ENCODE assay signal across 23 cellular contexts in genomic region chr13:74087304-74087703, GRCh38.
"Had no signal": no experiment of that assay in that cellular context is flagged by ENCODE, and none has a peak within 500 bp of the region (broad histone marks: within the 10 kb centered on the region; RNA-seq: fewer than 3 reads in every experiment).

No MANE protein-coding gene starts in this region.

- H3K4me3 Mint-ChIP-seq: mesothelial cell of epicardium; nephron progenitor cell; stimulated activated memory B cell treated with anti-CD40 and anti-IgM and Interleukin-4, amounts not matched to agents 10 μg/mL and 1 μg/mL and 100 μg/mL, for 72 hours; type B pancreatic cell had no signal

- ATAC-seq: left lung; mucosa of descending colon; stimulated activated memory B cell treated with anti-CD40 and anti-IgM and Interleukin-4, amounts not matched to agents 10 μg/mL and 1 μg/mL and 100 μg/mL, for 72 hours; stimulated activated naive CD8-positive, alpha-beta T cell treated with anti-CD3 and anti-CD28 coated beads, Interleukin-15, Interleukin-2, amounts not matched to agents 100 U/mL and 50 U/mL, for 24 hours had no signal

- H3K27ac ChIP-seq: dorsolateral prefrontal cortex, left lung, prostate gland, sigmoid colon, skin epidermis, spleen, testis, tibial artery had no signal

- DNase-seq: dorsolateral prefrontal cortex; effector CD4-positive, alpha-beta T cell; head of caudate nucleus; kidney; left lung; mesenchymal stem cell; mucosa of descending colon; naive B cell; nephron progenitor cell; nucleus accumbens; right cardiac atrium; sigmoid colon; spleen; stimulated activated CD4-positive, alpha-beta T cell treated with anti-CD3 and anti-CD28 coated beads, Interleukin-4, amount 100 ng/mL, for 4 hours; stimulated activated naive CD8-positive, alpha-beta T cell treated with anti-CD3 and anti-CD28 coated beads, Interleukin-15, Interleukin-2, amounts not matched to agents 100 U/mL and 50 U/mL, for 24 hours; substantia nigra; testis; tibial artery had no signal

- H3K27me3 ChIP-seq: dorsolateral prefrontal cortex, left lung, sigmoid colon, spleen, testis, tibial artery had no signal

- H3K4me1 ChIP-seq: prostate gland, testis had no signal

- H3K4me3 ChIP-seq: dorsolateral prefrontal cortex, left lung, mucosa of descending colon, prostate gland, sigmoid colon, skin epidermis, spleen, testis, tibial artery had no signal

- H3K9me3 Mint-ChIP-seq: naive B cell; stimulated activated memory B cell treated with anti-CD40 and anti-IgM and Interleukin-4, amounts not matched to agents 10 μg/mL and 1 μg/mL and 100 μg/mL, for 72 hours had no signal

- H3K36me3 ChIP-seq: left lung, prostate gland, sigmoid colon, spleen, tibial artery had no signal

- H3K27me3 Mint-ChIP-seq: naive B cell; stimulated activated memory B cell treated with anti-CD40 and anti-IgM and Interleukin-4, amounts not matched to agents 10 μg/mL and 1 μg/mL and 100 μg/mL, for 72 hours; type B pancreatic cell had no signal

- H3K27ac Mint-ChIP-seq: stimulated activated memory B cell treated with anti-CD40 and anti-IgM and Interleukin-4, amounts not matched to agents 10 μg/mL and 1 μg/mL and 100 μg/mL, for 72 hours; type B pancreatic cell had no signal

- H3K9me3 ChIP-seq: left lung, mucosa of descending colon, prostate gland, sigmoid colon, spleen, testis, tibial artery had no signal
